In genomic region chr10:119023553-119023868, GRCh38 we compare ENCODE assay signal across 20 cellular contexts. TPM values are rescaled to one million over a fixed set of nuclear protein-coding genes. Genes with fewer than 3 reads are reported as not detected.
DNase-seq lines count a peak whose midpoint lies in the region; ATAC-seq and TF ChIP-seq lines count a peak whose summit lies in the region.
"Had no signal": no experiment of that assay in that cellular context is flagged by ENCODE, and none has a peak within 500 bp of the region (broad histone marks: within the 10 kb centered on the region; RNA-seq: fewer than 3 reads in every experiment).

No MANE protein-coding gene starts in this region.

- RAD21 ChIA-PET in HCT116 (lab: Charles Lee; ENCODE audit: low non-redundant PET in 1 of 2, low total read pairs in 2 of 2, uncharacterized antibody in 2 of 2, unreplicated experiment in 2 of 2), result no interaction called here

- CTCF ChIA-PET in HCT116 (lab: Charles Lee) (no interaction called here), PC-9 (lab: Charles Lee) (interaction anchor here (0.9 kb wide), 1 partner anchor 18 kb away, joined by 3 read pairs; no protein-coding TSS in a partner anchor), OCI-LY7 (lab: Charles Lee; ENCODE audit: unreplicated experiment) (no interaction called here)

- H4K20me1 ChIP-seq in HCT116 (ENCODE audit: insufficient read depth), result no peaks in the 10 kb centered on the region
- no peaks in the 10 kb centered on the region for H4K20me1 ChIP-seq in PC-9 (ENCODE audit: insufficient read depth)
- H4K20me1 ChIP-seq in fibroblast of lung (ENCODE audit: control insufficient read depth, extremely low read depth, insufficient read depth, low read length), result no peaks in the 10 kb centered on the region
- H4K20me1 ChIP-seq in OCI-LY7 (ENCODE audit: insufficient read depth, low read length), result no peaks in the 10 kb centered on the region

- WGBS in suprapubic skin, result 63% methylated on average over 8 of the region's 8 CpGs

- ATAC-seq in HCT116 (no peak), HG02759 (IDR thresholded peaks at IDR 0.05; ENCODE audit: unreplicated experiment) (no peak)
- ATAC-seq: activated naive CD4-positive, alpha-beta T cell treated with anti-CD3 and anti-CD28 coated beads, Interleukin-2, amount 50 U/mL, for 72 hours; activated T-helper 17 cell treated with anti-CD3 and anti-CD28 coated beads, Interleukin-2, amount 50 U/mL, for 72 hours; psoas muscle had no signal

- no peaks in the 10 kb centered on the region for H3K9me3 ChIP-seq in HCT116 (ENCODE audit: control insufficient read depth in 1 of 2, insufficient read depth in 1 of 2, low read depth in 1 of 2, low read length in 2 of 2)
- H3K9me3 ChIP-seq in PC-9 (ENCODE audit: insufficient read depth, low read depth), result no peaks in the 10 kb centered on the region
- H3K9me3 ChIP-seq in fibroblast of lung (ENCODE audit: control insufficient read depth, insufficient read depth, low read depth, low read length), result no peaks in the 10 kb centered on the region
- H3K9me3 ChIP-seq in suprapubic skin, result no peaks in the 10 kb centered on the region
- H3K9me3 ChIP-seq in OCI-LY7 (ENCODE audit: low read length), result no peaks in the 10 kb centered on the region
- H3K9me3 ChIP-seq: psoas muscle, vagina had no signal

- peaks cover 32% of the 10 kb centered on the region for H3F3A ChIP-seq in PC-9 (ENCODE audit: insufficient read depth, low read depth)

- BruUV-seq in HCT116 (replicated peaks; lab: Mats Ljungman, UMichigan), result no TSS peak
- BruUV-seq in PC-9 (replicated peaks; lab: Mats Ljungman, UMichigan), result no TSS peak
- no TSS peak for BruUV-seq in OCI-LY7 (replicated peaks; lab: Mats Ljungman, UMichigan)

- H3K27ac ChIP-seq in HCT116 (ENCODE audit: low read depth, low read length) (no peak overlapping the region), PC-9 (peak overlapping the region; percentile 35), fibroblast of lung (ENCODE audit: insufficient read depth, low read length) (no peak overlapping the region), suprapubic skin (peak overlapping the region; percentile 14), OCI-LY7 (ENCODE audit: low read depth, low read length, poor library complexity, severe bottlenecking) (no peak overlapping the region)
- H3K27ac ChIP-seq: neural progenitor cell, vagina had no signal

- H3K27me3 ChIP-seq in HCT116 (ENCODE audit: insufficient read depth, low read length), result no peaks in the 10 kb centered on the region
- H3K27me3 ChIP-seq in PC-9 (ENCODE audit: insufficient read depth, low read depth), result no peaks in the 10 kb centered on the region
- no peaks in the 10 kb centered on the region for H3K27me3 ChIP-seq in fibroblast of lung (ENCODE audit: control insufficient read depth, insufficient read depth, low read length)
- H3K27me3 ChIP-seq in suprapubic skin, result no peaks in the 10 kb centered on the region
- H3K27me3 ChIP-seq: vagina had no signal

- H3K9ac ChIP-seq in HCT116 (ENCODE audit: low read length) (no peak overlapping the region), fibroblast of lung (ENCODE audit: insufficient read depth, low read length) (no peak overlapping the region)
- H3K9ac ChIP-seq: neural progenitor cell had no signal

- H2AFZ ChIP-seq in HCT116 (ENCODE audit: low read depth, low read length, poor library complexity, severe bottlenecking) (no peak overlapping the region), PC-9 (no peak overlapping the region), fibroblast of lung (ENCODE audit: low read length) (no peak overlapping the region), OCI-LY7 (ENCODE audit: low read length) (no peak overlapping the region)

- H3K79me2 ChIP-seq in HCT116 (ENCODE audit: insufficient read depth, low read length), result no peaks in the 10 kb centered on the region
- H3K79me2 ChIP-seq in PC-9 (ENCODE audit: low read depth), result no peaks in the 10 kb centered on the region
- no peaks in the 10 kb centered on the region for H3K79me2 ChIP-seq in fibroblast of lung (ENCODE audit: control insufficient read depth, insufficient read depth, low read length)
- no peaks in the 10 kb centered on the region for H3K79me2 ChIP-seq in OCI-LY7 (ENCODE audit: insufficient read depth, low read depth, low read length)

- H3K4me3 ChIP-seq in HCT116 (replicated peaks in 1 of 2; ENCODE audit: low read depth in 1 of 2, low read length in 2 of 2) (no peak overlapping the region), PC-9 (no peak overlapping the region), fibroblast of lung (replicated peaks in 1 of 4; ENCODE audit: control extremely low read depth in 1 of 4, insufficient read depth in 1 of 4, low read depth in 3 of 4, low read length in 4 of 4) (no peak overlapping the region), suprapubic skin (no peak overlapping the region), OCI-LY7 (ENCODE audit: low read depth, low read length, poor library complexity, severe bottlenecking) (no peak overlapping the region)
- H3K4me3 ChIP-seq: neural progenitor cell, psoas muscle, vagina had no signal

- TF ChIP-seq CTCF in HCT116 (IDR thresholded peaks at IDR 0.05 in 2 of 3, conservative IDR thresholded peaks at IDR 0.05 in 1 of 3; ENCODE audit: borderline replicate concordance in 1 of 3, insufficient read depth in 1 of 3, low read depth in 2 of 3, low read length in 2 of 3) (no peak), PC-9 (conservative IDR thresholded peaks at IDR 0.05) (no peak), fibroblast of lung (conservative IDR thresholded peaks at IDR 0.05 in 1 of 2, IDR thresholded peaks at IDR 0.05 in 1 of 2; ENCODE audit: low read depth in 1 of 2, low read length in 2 of 2) (no peak), suprapubic skin (IDR thresholded peaks at IDR 0.05) (no peak), OCI-LY7 (conservative IDR thresholded peaks at IDR 0.05; ENCODE audit: low read length) (no peak)

- intact Hi-C loops in HCT116 (cut with micrococcal nuclease) (loop anchor here (5.0 kb wide), 1 partner anchor 456 kb away; no protein-coding TSS in a partner anchor), PC-9 (cut with micrococcal nuclease; ENCODE audit: unreplicated experiment) (loop anchor here (5.0 kb wide), 2 partner anchors 61 to 186 kb away; no protein-coding TSS in a partner anchor), OCI-LY7 (cut with micrococcal nuclease; ENCODE audit: unreplicated experiment) (no loop called here)

- H3K36me3 ChIP-seq in HCT116 (ENCODE audit: control insufficient read depth in 1 of 2, insufficient read depth in 2 of 2, low read length in 2 of 2) (no peaks in the 10 kb centered on the region), PC-9 (ENCODE audit: low read depth) (no peaks in the 10 kb centered on the region), fibroblast of lung (ENCODE audit: control insufficient read depth, insufficient read depth, low read length) (no peaks in the 10 kb centered on the region), suprapubic skin (no peaks in the 10 kb centered on the region), OCI-LY7 (ENCODE audit: insufficient read depth, low read length) (no peaks in the 10 kb centered on the region)
- H3K36me3 ChIP-seq: neural progenitor cell, vagina had no signal

- peaks cover 41 to 63% of the 10 kb centered on the region in 2 experiments for H3K4me1 ChIP-seq in HCT116 (ENCODE audit: control insufficient read depth in 1 of 2, insufficient read depth in 2 of 2, low read length in 2 of 2)
- H3K4me1 ChIP-seq in PC-9 (replicated peaks; ENCODE audit: insufficient read depth), result peaks cover 76% of the 10 kb centered on the region
- H3K4me1 ChIP-seq in fibroblast of lung (ENCODE audit: control insufficient read depth, extremely low read depth, insufficient read depth, low read length), result peaks cover 15% of the 10 kb centered on the region
- peaks cover 27% of the 10 kb centered on the region for H3K4me1 ChIP-seq in suprapubic skin
- H3K4me1 ChIP-seq in OCI-LY7 (ENCODE audit: insufficient read depth, low read length, poor library complexity, severe bottlenecking), result no peaks in the 10 kb centered on the region

- no peak for TF ChIP-seq EP300 in suprapubic skin (IDR thresholded peaks at IDR 0.05)

- POLR2A ChIA-PET in HCT116 (lab: Charles Lee) (no interaction called here), PC-9 (lab: Charles Lee; ENCODE audit: unreplicated experiment) (interaction anchor here (0.6 kb wide), 1 partner anchor 95 kb away, joined by 3 read pairs; no protein-coding TSS in a partner anchor), OCI-LY7 (lab: Charles Lee) (no interaction called here)

- H3K9me2 ChIP-seq in HCT116 (ENCODE audit: insufficient read depth) (no peaks in the 10 kb centered on the region), PC-9 (ENCODE audit: insufficient read depth) (no peaks in the 10 kb centered on the region), OCI-LY7 (ENCODE audit: insufficient read depth, low read length) (no peaks in the 10 kb centered on the region)

- TF ChIP-seq POLR2A in HCT116 (IDR thresholded peaks at IDR 0.05; ENCODE audit: borderline replicate concordance, extremely low read depth, insufficient read depth, insufficient read length), result no peak
- TF ChIP-seq POLR2A in suprapubic skin (IDR thresholded peaks at IDR 0.05), result no peak

- peak overlapping the region; percentile 64 for H3K4me2 ChIP-seq in HCT116 (ENCODE audit: low read length)
- peak overlapping the region; percentile 57 for H3K4me2 ChIP-seq in PC-9
- H3K4me2 ChIP-seq in fibroblast of lung (ENCODE audit: extremely low read depth, insufficient read depth, low read length), result peak overlapping the region; percentile 52
- no peak overlapping the region for H3K4me2 ChIP-seq in OCI-LY7 (ENCODE audit: low read length)

- DNase-seq in HCT116 (ENCODE audit: low read depth, low spot score) (no peak), PC-9 (no peak), fibroblast of lung (ENCODE audit: low read depth in 2 of 2) (no peak), suprapubic skin (ENCODE audit: low spot score in 2 of 2) (no peak), activated gamma-delta T cell (lab: John Stamatoyannopoulos, UW) (no peak), OCI-LY7 (ENCODE audit: low spot score) (no peak)
- DNase-seq: activated CD4-positive, alpha-beta T cell treated with anti-CD3 and anti-CD28 coated beads, Interleukin-2, amount 50 U/mL, for 1 hour; anterior cingulate cortex; caudate nucleus; KG1; kidney; MV-4-11; NCI-H187; NCI-H2227 treated with DMSO at 0.1 percent for 48 hours; psoas muscle had no signal

- TF ChIP-seq RAD21 in HCT116 (IDR thresholded peaks at IDR 0.05; ENCODE audit: low read depth), result no peak

RNA-seq across cellular contexts. Expression of gene NANOS1, which starts 6.0 kb away (rescaled TPM):
- total RNA-seq in HCT116 (2021; ENCODE audit: unreplicated experiment) (1.5 TPM), PC-9 (2021) (5.2 and 7.2 TPM in 2 replicates), fibroblast of lung (1.0 and 1.2 TPM in 2 replicates), suprapubic skin (1 to 10 TPM; 2.3 to 2.9 (median 2.7) TPM), OCI-LY7 (2022) (7.5 and 8.5 TPM in 2 replicates)
- 0.22 and 0.43 TPM in 2 replicates for polyA plus RNA-seq in HCT116 (2012)
- polyA plus RNA-seq in fibroblast of lung, result 1.1 and 2.3 TPM in 2 replicates
- polyA plus RNA-seq in fibroblast of lung (2012), result 1.2 and 2.0 TPM in 2 replicates
- polyA minus RNA-seq in fibroblast of lung (ENCODE audit: low replicate concordance), result 0.22 and 0.24 TPM in 2 replicates
- 3.6 and 3.7 TPM in 2 replicates for total RNA-seq in OCI-LY7 (2014; rRNA removed; shearing (Covaris generic))
- total RNA-seq: vagina had no signal

RNA-seq across cellular contexts. Expression of gene EIF3A, which starts 57.1 kb away (rescaled TPM):
- total RNA-seq in HCT116 (2021; ENCODE audit: unreplicated experiment) (271 TPM), PC-9 (2021) (85.5 and 102 TPM in 2 replicates), fibroblast of lung (112 TPM in 2 replicates), suprapubic skin (100 to 1,000 TPM; 116 to 148 (median 123) TPM), OCI-LY7 (2022) (161 and 171 TPM in 2 replicates)
- polyA plus RNA-seq in HCT116 (2012), result 137 and 168 TPM in 2 replicates
- 39.9 and 45.3 TPM in 2 replicates for polyA plus RNA-seq in fibroblast of lung
- 133 and 144 TPM in 2 replicates for polyA plus RNA-seq in fibroblast of lung (2012)
- 34.4 and 41.3 TPM in 2 replicates for polyA minus RNA-seq in fibroblast of lung (ENCODE audit: low replicate concordance)
- 83.0 and 96.2 TPM in 2 replicates for total RNA-seq in OCI-LY7 (2014; rRNA removed; shearing (Covaris generic))

Comparison
In these comparisons a context has a peak if more than half of its experiments do, and no peak if none do; other contexts are left out.
1. H3K27ac ChIP-seq: peak in PC-9 (single experiment) and suprapubic skin (single experiment); none in HCT116 (single experiment), fibroblast of lung (single experiment) and OCI-LY7 (single experiment).